18 cellular contexts compared by ENCODE assay signal in genomic region chr21:36873511-36873910, GRCh38.
"Had no signal": no experiment of that assay in that cellular context is flagged by ENCODE, and none has a peak within 500 bp of the region (broad histone marks: within the 10 kb centered on the region; RNA-seq: fewer than 3 reads in every experiment).

No MANE protein-coding gene starts in this region.

- H3K9me3 ChIP-seq: colonic mucosa, neutrophil had no signal

- H3K27ac Mint-ChIP-seq: naive thymus-derived CD8-positive, alpha-beta T cell; type B pancreatic cell had no signal

- H3K27me3 Mint-ChIP-seq: naive thymus-derived CD8-positive, alpha-beta T cell; type B pancreatic cell had no signal

- H3K4me3 ChIP-seq: colonic mucosa, heart left ventricle had no signal

- DNase-seq: colonic mucosa; dermis blood vessel endothelial cell; foreskin keratinocyte; heart left ventricle; hippocampal formation; kidney glomerular epithelial cell; mammary epithelial cell; naive thymus-derived CD8-positive, alpha-beta T cell; posterior cingulate gyrus; small intestine; stimulated activated CD4-positive, alpha-beta T cell treated with anti-CD3 and anti-CD28 coated beads, Interleukin-12 subunit alpha, Interleukin-12 subunit beta, amount 100 ng/mL, for 4 hours; stimulated activated naive CD4-positive, alpha-beta T cell had no signal

- H3K36me3 ChIP-seq: colonic mucosa, heart left ventricle, neutrophil had no signal

- ATAC-seq: foreskin keratinocyte; heart left ventricle; left lobe of liver; naive thymus-derived CD8-positive, alpha-beta T cell; sciatic nerve had no signal

- FAIRE-seq: islet of Langerhans, small intestine, urothelium cell line had no signal

- H3K27me3 ChIP-seq: colonic mucosa, foreskin keratinocyte, heart left ventricle, neutrophil had no signal

- H3K4me3 Mint-ChIP-seq: naive thymus-derived CD8-positive, alpha-beta T cell; type B pancreatic cell had no signal

- H3K4me1 ChIP-seq: colonic mucosa, heart left ventricle had no signal

- H3K27ac ChIP-seq: colonic mucosa, foreskin keratinocyte, heart left ventricle, neutrophil had no signal

- H3K4me1 Mint-ChIP-seq: naive thymus-derived CD8-positive, alpha-beta T cell had no signal
